10 cellular contexts compared by ENCODE assay signal in genomic region chr16:88331989-88332920, GRCh38. TPM values are rescaled to one million over a fixed set of nuclear protein-coding genes. Genes with fewer than 3 reads are reported as not detected.
DNase-seq lines count a peak whose midpoint lies in the region; ATAC-seq and TF ChIP-seq lines count a peak whose summit lies in the region.
"Had no signal": no experiment of that assay in that cellular context is flagged by ENCODE, and none has a peak within 500 bp of the region (broad histone marks: within the 10 kb centered on the region; RNA-seq: fewer than 3 reads in every experiment).

No MANE protein-coding gene starts in this region.

- 60% methylated on average over 7 of the region's 23 CpGs for WGBS in right lobe of liver (ENCODE audit: insufficient coverage, low coverage, low lambda C conversion rate, missing lambda C conversion rate)

- no peak for TF ChIP-seq CTCF in cardiac fibroblast (IDR thresholded peaks at IDR 0.05; ENCODE audit: low read depth, low read length)
- no peak for TF ChIP-seq CTCF in right lobe of liver (IDR thresholded peaks at IDR 0.05)

- H3K36me3 ChIP-seq in right lobe of liver, result no peaks in the 10 kb centered on the region

- H3K4me1 ChIP-seq in right lobe of liver, result no peaks in the 10 kb centered on the region

- intact Hi-C loops in right lobe of liver (cut with DNase I), result no loop called here

- peak; percentile 41 to 78 (median 51) for ATAC-seq in right lobe of liver
- ATAC-seq in HG03354 (IDR thresholded peaks at IDR 0.05; ENCODE audit: poor library complexity, severe bottlenecking, unreplicated experiment), result no peak
- ATAC-seq in HG03097 (IDR thresholded peaks at IDR 0.05; ENCODE audit: low FRiP score, unreplicated experiment), result no peak
- ATAC-seq: CD8-positive, alpha-beta T cell had no signal

- DNase-seq in 8988T (peak; percentile 90), HS-5 (ENCODE audit: low read depth) (peak; percentile 81), cardiac fibroblast (ENCODE audit: low read depth in 2 of 2) (peak; percentile 99 to 100), right lobe of liver (no peak), NCI-H187 treated with DMSO at 0.1 percent for 48 hours (lab: John Stamatoyannopoulos, UW) (no peak), retina (no peak)
- DNase-seq: NCI-H1105 had no signal

- H3K4me3 ChIP-seq in cardiac fibroblast (replicated peaks in 1 of 2; ENCODE audit: low read depth in 2 of 2, low read length in 2 of 2), result no peak overlapping the region
- H3K4me3 ChIP-seq in right lobe of liver, result no peak overlapping the region

- no peak for TF ChIP-seq POLR2A in right lobe of liver (IDR thresholded peaks at IDR 0.05)

- H3K27me3 ChIP-seq in right lobe of liver, result no peaks in the 10 kb centered on the region

- H3K9me3 ChIP-seq in right lobe of liver, result no peaks in the 10 kb centered on the region

- no peak overlapping the region for H3K27ac ChIP-seq in right lobe of liver

RNA-seq across cellular contexts. Expression of gene ZNF469, which starts 50.5 kb away (rescaled TPM):
- total RNA-seq in right lobe of liver, result 1 to 10 TPM in 2 of 6 experiments, under 1 TPM in 4; 0.22 to 1.3 (median 0.37) TPM

Comparison
In these comparisons a context has a peak if more than half of its experiments do, and no peak if none do; other contexts are left out.
1. DNase-seq: peak in 8988T (single experiment), HS-5 (single experiment) and cardiac fibroblast (2 of 2); none in right lobe of liver (0 of 3), NCI-H187 treated with DMSO at 0.1 percent for 48 hours (single experiment) and retina (single experiment).
2. ATAC-seq: peak in right lobe of liver (4 of 4); none in HG03354 (single experiment) and HG03097 (single experiment).